In the genomic region with DNA sequence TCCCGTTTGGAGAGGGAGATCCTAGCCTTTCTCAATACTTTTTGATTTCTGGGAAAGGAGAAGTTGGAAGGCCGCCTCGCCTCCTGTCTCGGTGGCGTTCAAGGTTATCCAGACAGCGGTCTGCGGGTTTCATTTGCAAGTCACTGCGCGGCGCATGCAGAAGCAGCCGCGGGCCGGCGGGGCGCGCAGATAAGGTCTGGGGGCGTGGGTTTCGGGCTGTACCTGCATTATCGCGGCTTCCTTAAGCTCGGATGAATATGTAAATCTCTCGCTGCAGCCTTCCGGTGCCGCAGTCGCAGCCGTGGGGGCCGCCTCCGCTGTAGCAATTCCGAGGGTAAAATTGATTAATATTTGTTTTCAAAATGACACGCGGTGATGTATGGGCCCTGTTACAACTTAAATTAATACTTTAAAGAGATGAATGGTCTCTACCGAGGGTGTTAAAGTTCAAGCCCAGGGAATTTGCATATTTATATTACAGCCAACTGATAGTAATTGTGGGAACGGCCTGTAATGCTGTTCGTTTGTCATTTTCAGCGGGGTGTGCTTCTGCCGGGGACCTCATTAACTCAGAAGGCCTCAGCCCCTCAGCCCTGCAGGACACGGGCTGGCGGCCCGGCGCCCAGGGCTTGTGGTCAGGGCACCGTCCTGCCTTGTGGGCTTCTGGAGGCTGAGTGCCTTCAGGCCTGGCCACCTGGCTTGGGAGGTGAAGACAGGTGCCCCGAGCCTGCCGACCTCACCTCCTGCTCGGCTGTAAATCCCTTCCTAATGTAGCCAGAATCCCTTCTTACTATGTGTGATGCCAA, we compare ENCODE assay signal across 8 cellular contexts.
DNase-seq lines count a peak whose midpoint lies in the region; ATAC-seq and TF ChIP-seq lines count a peak whose summit lies in the region.

No MANE protein-coding gene starts in this region.

- H3K27ac Mint-ChIP-seq in activated CD4-positive, alpha-beta T cell treated with anti-CD3 and anti-CD28 coated beads, Interleukin-2, amount 10 ng/mL, durations not matched to agents 7 days and 5 days: no peak overlapping the region

- TF ChIP-seq CTCF in GM13977 (IDR thresholded peaks at IDR 0.05; ENCODE audit: extremely low read depth, insufficient read depth, missing control alignments) (no peak), epithelial cell of esophagus (IDR thresholded peaks at IDR 0.05; ENCODE audit: insufficient read depth, low read depth, low read length, missing control alignments) (no peak)

- DNase-seq in GM13977 (ENCODE audit: low spot score) (peak; percentile 58), epithelial cell of esophagus (ENCODE audit: low read depth) (peak; percentile 8), NCI-H2227 treated with DMSO at 0.1 percent for 48 hours (lab: John Stamatoyannopoulos, UW) (no peak), NCI-H2081 (lab: John Stamatoyannopoulos, UW) (no peak), DMS53 treated with DMSO at 0.1 percent for 48 hours (lab: John Stamatoyannopoulos, UW; ENCODE audit: unreplicated experiment) (no peak)
- DNase-seq in activated CD4-positive, alpha-beta T cell treated with anti-CD3 and anti-CD28 coated beads, Interleukin-2, amount 10 ng/mL, durations not matched to agents 7 days and 5 days: peak; percentile 16

- peaks cover 20% of the 10 kb centered on the region for H3K27me3 Mint-ChIP-seq in activated CD4-positive, alpha-beta T cell treated with anti-CD3 and anti-CD28 coated beads, Interleukin-2, amount 10 ng/mL, durations not matched to agents 7 days and 5 days

- CTCF ChIA-PET in activated CD4-positive, alpha-beta T cell treated with anti-CD3 and anti-CD28 coated beads, Interleukin-2, amount 10 ng/mL, durations not matched to agents 7 days and 5 days (lab: Charles Lee): no interaction called here

- peaks cover 14% of the 10 kb centered on the region for H3K4me1 Mint-ChIP-seq in activated CD4-positive, alpha-beta T cell treated with anti-CD3 and anti-CD28 coated beads, Interleukin-2, amount 10 ng/mL, durations not matched to agents 7 days and 5 days

- POLR2A ChIA-PET in activated CD4-positive, alpha-beta T cell treated with anti-CD3 and anti-CD28 coated beads, Interleukin-2, amount 10 ng/mL, durations not matched to agents 7 days and 5 days (lab: Charles Lee): no interaction called here

- no peaks in the 10 kb centered on the region for H3K9me3 ChIP-seq in skeletal muscle tissue (ENCODE audit: control insufficient read depth in 3 of 3, low read length in 3 of 3)

- H3K9me3 Mint-ChIP-seq in activated CD4-positive, alpha-beta T cell treated with anti-CD3 and anti-CD28 coated beads, Interleukin-2, amount 10 ng/mL, durations not matched to agents 7 days and 5 days: no peaks in the 10 kb centered on the region

- ATAC-seq in HG03196 (IDR thresholded peaks at IDR 0.05; ENCODE audit: unreplicated experiment): no peak

- H3K4me3 Mint-ChIP-seq in activated CD4-positive, alpha-beta T cell treated with anti-CD3 and anti-CD28 coated beads, Interleukin-2, amount 10 ng/mL, durations not matched to agents 7 days and 5 days: peak overlapping the region; percentile 56

- H3K27ac ChIP-seq in skeletal muscle tissue (ENCODE audit: low read depth, low read length): no peak overlapping the region

- H3K9ac ChIP-seq in skeletal muscle tissue (ENCODE audit: low read depth in 1 of 3, low read length in 3 of 3): no peak overlapping the region

- H3K27me3 ChIP-seq in skeletal muscle tissue (ENCODE audit: control insufficient read depth in 3 of 3, insufficient read depth in 3 of 3, low read length in 3 of 3): peaks cover 27 to 28% (median 27%) of the 10 kb centered on the region in 3 donors

- in situ Hi-C loops in GM13977 (cut with MboI; ENCODE audit: low pct_unique_long_range_greater_than_20kb, low sequenced_read_pairs, unreplicated experiment): no loop called here

- H3K4me1 ChIP-seq in skeletal muscle tissue (ENCODE audit: control insufficient read depth in 3 of 3, insufficient read depth in 3 of 3, low read length in 3 of 3): peaks cover 0 to 4% (median 2%) of the 10 kb centered on the region in 3 donors

- peak overlapping the region; percentile 23 for H3K4me3 ChIP-seq in epithelial cell of esophagus (ENCODE audit: low read length)
- peak overlapping the region in 2 of 3 donors; percentile 24 to 29 for H3K4me3 ChIP-seq in skeletal muscle tissue (ENCODE audit: low read length in 3 of 3)

- H3K36me3 Mint-ChIP-seq in activated CD4-positive, alpha-beta T cell treated with anti-CD3 and anti-CD28 coated beads, Interleukin-2, amount 10 ng/mL, durations not matched to agents 7 days and 5 days (ENCODE audit: low read depth): no peaks in the 10 kb centered on the region

- H3K36me3 ChIP-seq in skeletal muscle tissue (ENCODE audit: control insufficient read depth in 3 of 3, insufficient read depth in 3 of 3, low read length in 3 of 3): no peaks in the 10 kb centered on the region

Comparison
In these comparisons a context has a peak if more than half of its experiments do, and no peak if none do; other contexts are left out.
1. DNase-seq: peak in GM13977 (single experiment), activated CD4-positive, alpha-beta T cell treated with anti-CD3 and anti-CD28 coated beads, Interleukin-2, amount 10 ng/mL, durations not matched to agents 7 days and 5 days (single experiment) and epithelial cell of esophagus (single experiment); none in NCI-H2227 treated with DMSO at 0.1 percent for 48 hours (single experiment), NCI-H2081 (0 of 2) and DMS53 treated with DMSO at 0.1 percent for 48 hours (single experiment).